1 cellular context compared by ENCODE assay signal in genomic region chr13:75554981-75555380, GRCh38.
TF ChIP-seq lines count a peak whose summit lies in the region.

No MANE protein-coding gene starts in this region.

TF ChIP-seq in IMR-90, 13 proteins besides CTCF, POLR2A, EP300 and RAD21:
- TF ChIP-seq, protein P1, sequence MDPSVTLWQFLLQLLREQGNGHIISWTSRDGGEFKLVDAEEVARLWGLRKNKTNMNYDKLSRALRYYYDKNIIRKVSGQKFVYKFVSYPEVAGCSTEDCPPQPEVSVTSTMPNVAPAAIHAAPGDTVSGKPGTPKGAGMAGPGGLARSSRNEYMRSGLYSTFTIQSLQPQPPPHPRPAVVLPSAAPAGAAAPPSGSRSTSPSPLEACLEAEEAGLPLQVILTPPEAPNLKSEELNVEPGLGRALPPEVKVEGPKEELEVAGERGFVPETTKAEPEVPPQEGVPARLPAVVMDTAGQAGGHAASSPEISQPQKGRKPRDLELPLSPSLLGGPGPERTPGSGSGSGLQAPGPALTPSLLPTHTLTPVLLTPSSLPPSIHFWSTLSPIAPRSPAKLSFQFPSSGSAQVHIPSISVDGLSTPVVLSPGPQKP (IDR thresholded peaks at IDR 0.05; ENCODE audit: borderline replicate concordance, low read depth, low read length): no peak
- no peak for TF ChIP-seq MXI1 (IDR thresholded peaks at IDR 0.05; ENCODE audit: borderline replicate concordance, low read depth, low read length)
- TF ChIP-seq FOS (IDR thresholded peaks at IDR 0.05; ENCODE audit: low read depth, low read length): no peak
- TF ChIP-seq RCOR1 (IDR thresholded peaks at IDR 0.05; ENCODE audit: insufficient replicate concordance, low read length): no peak
- TF ChIP-seq NFE2L2 (IDR thresholded peaks at IDR 0.05; ENCODE audit: low read depth, low read length): no peak
- no peak for TF ChIP-seq SMC3 (IDR thresholded peaks at IDR 0.05; ENCODE audit: low read depth, low read length)
- TF ChIP-seq, protein P2, sequence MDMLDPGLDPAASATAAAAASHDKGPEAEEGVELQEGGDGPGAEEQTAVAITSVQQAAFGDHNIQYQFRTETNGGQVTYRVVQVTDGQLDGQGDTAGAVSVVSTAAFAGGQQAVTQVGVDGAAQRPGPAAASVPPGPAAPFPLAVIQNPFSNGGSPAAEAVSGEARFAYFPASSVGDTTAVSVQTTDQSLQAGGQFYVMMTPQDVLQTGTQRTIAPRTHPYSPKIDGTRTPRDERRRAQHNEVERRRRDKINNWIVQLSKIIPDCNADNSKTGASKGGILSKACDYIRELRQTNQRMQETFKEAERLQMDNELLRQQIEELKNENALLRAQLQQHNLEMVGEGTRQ (IDR thresholded peaks at IDR 0.05; ENCODE audit: low read depth, low read length): no peak
- TF ChIP-seq MAFK (IDR thresholded peaks at IDR 0.05; ENCODE audit: low read depth, low read length): no peak
- no peak for TF ChIP-seq MAZ (IDR thresholded peaks at IDR 0.05; ENCODE audit: borderline replicate concordance, low read depth, low read length)
- TF ChIP-seq RFX5 (IDR thresholded peaks at IDR 0.05; ENCODE audit: low read depth, low read length): no peak
- TF ChIP-seq CHD1 (IDR thresholded peaks at IDR 0.05; ENCODE audit: low read depth, low read length): no peak
- TF ChIP-seq CEBPB (IDR thresholded peaks at IDR 0.05; ENCODE audit: low read depth, low read length): no peak
- TF ChIP-seq BHLHE40 (IDR thresholded peaks at IDR 0.05; ENCODE audit: low read depth, low read length): no peak
